Comparison of ENCODE assay signal across 1 cellular context in the genomic region with DNA sequence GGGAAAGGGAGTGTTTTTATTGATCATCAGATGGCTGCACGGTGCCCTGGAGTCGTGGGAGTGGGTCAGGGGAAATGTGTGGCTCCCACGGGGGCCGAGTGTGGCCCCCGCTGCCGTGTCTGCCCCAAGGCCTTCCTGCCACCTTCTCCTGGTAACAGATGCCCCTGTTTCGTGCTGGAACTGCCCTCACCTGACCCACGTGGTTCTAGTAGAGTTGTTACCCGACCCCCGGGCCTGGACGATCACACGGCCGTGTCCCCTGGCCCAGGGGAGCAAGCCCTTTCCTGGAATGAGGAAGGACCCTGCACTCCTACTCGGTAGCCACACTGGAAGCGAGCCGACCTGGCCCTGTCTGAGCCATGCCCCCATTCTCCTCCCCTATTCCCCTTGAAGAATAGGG.
TF ChIP-seq lines count a peak whose summit lies in the region.

No MANE protein-coding gene starts in this region.

TF ChIP-seq in HepG2, 621 proteins besides CTCF, POLR2A, EP300 and RAD21:
- TF ChIP-seq MED1 (CRISPR knock-in tag; IDR thresholded peaks at IDR 0.05): no peak
- no peak for TF ChIP-seq ESRRA (CRISPR knock-in tag; IDR thresholded peaks at IDR 0.05; ENCODE audit: low read depth)
- TF ChIP-seq NPAS2 (CRISPR knock-in tag; IDR thresholded peaks at IDR 0.05; ENCODE audit: borderline replicate concordance): no peak
- no peak for TF ChIP-seq SMAD1 (CRISPR knock-in tag; IDR thresholded peaks at IDR 0.05; ENCODE audit: borderline replicate concordance, low read depth)
- no peak for TF ChIP-seq RFX5 (IDR thresholded peaks at IDR 0.05; ENCODE audit: low read depth, low read length)
- no peak for TF ChIP-seq GATA4 (IDR thresholded peaks at IDR 0.05; ENCODE audit: borderline replicate concordance, low read depth)
- TF ChIP-seq ISX (CRISPR knock-in tag; conservative IDR thresholded peaks at IDR 0.05): no peak
